ENCODE assay signal across 15 cellular contexts in genomic region chr1:153259387-153259786, GRCh38. TPM values are rescaled to one million over a fixed set of nuclear protein-coding genes. Genes with fewer than 3 reads are reported as not detected.
A peak's percentile ranks its signal among the peaks of the same experiment; 100 is the strongest.
DNase-seq lines count a peak whose midpoint lies in the region; ATAC-seq lines count a peak whose summit lies in the region.
"Had no signal": no experiment of that assay in that cellular context is flagged by ENCODE, and none has a peak within 500 bp of the region (broad histone marks: within the 10 kb centered on the region; RNA-seq: fewer than 3 reads in every experiment).

A gene with protein sequence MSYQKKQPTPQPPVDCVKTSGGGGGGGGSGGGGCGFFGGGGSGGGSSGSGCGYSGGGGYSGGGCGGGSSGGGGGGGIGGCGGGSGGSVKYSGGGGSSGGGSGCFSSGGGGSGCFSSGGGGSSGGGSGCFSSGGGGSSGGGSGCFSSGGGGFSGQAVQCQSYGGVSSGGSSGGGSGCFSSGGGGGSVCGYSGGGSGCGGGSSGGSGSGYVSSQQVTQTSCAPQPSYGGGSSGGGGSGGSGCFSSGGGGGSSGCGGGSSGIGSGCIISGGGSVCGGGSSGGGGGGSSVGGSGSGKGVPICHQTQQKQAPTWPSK (plus strand): TSS chr1:153259687. CDS start chr1:153260950, 1,263 bp downstream.

- H3K36me3 ChIP-seq in iPS-20b (ENCODE audit: insufficient read depth, low read depth, low read length), result no peaks in the 10 kb centered on the region
- no peaks in the 10 kb centered on the region for H3K36me3 ChIP-seq in aorta (ENCODE audit: control insufficient read depth in 1 of 2, insufficient read depth in 2 of 2, low read length in 1 of 2)
- H3K36me3 ChIP-seq in Karpas-422 (ENCODE audit: insufficient read depth, low read length), result no peaks in the 10 kb centered on the region

- H3K4me3 Mint-ChIP-seq in activated naive CD4-positive, alpha-beta T cell treated with anti-CD3 and anti-CD28 coated beads, Interleukin-2, amount 10 ng/mL, durations not matched to agents 7 days and 5 days, result peak within 1 kb of the TSS; percentile 4
- peak within 1 kb of the TSS; percentile 15 for H3K4me3 Mint-ChIP-seq in activated CD4-positive, alpha-beta memory T cell treated with anti-CD3 and anti-CD28 coated beads, Interleukin-2, amount 10 ng/mL, durations not matched to agents 7 days and 5 days

- H3K27ac Mint-ChIP-seq in activated naive CD4-positive, alpha-beta T cell treated with anti-CD3 and anti-CD28 coated beads, Interleukin-2, amount 10 ng/mL, durations not matched to agents 7 days and 5 days, result no peak within 1 kb of the TSS
- H3K27ac Mint-ChIP-seq in activated CD4-positive, alpha-beta memory T cell treated with anti-CD3 and anti-CD28 coated beads, Interleukin-2, amount 10 ng/mL, durations not matched to agents 7 days and 5 days, result no peak within 1 kb of the TSS

- H3K36me3 Mint-ChIP-seq in activated naive CD4-positive, alpha-beta T cell treated with anti-CD3 and anti-CD28 coated beads, Interleukin-2, amount 10 ng/mL, durations not matched to agents 7 days and 5 days, result peaks cover 2% of the 10 kb centered on the region
- H3K36me3 Mint-ChIP-seq in activated CD4-positive, alpha-beta memory T cell treated with anti-CD3 and anti-CD28 coated beads, Interleukin-2, amount 10 ng/mL, durations not matched to agents 7 days and 5 days (ENCODE audit: low read depth), result no peaks in the 10 kb centered on the region

- ATAC-seq in aorta (ENCODE audit: low FRiP score), result peak; percentile 36
- no peak for ATAC-seq in GM21825 (IDR thresholded peaks at IDR 0.05; ENCODE audit: unreplicated experiment)

- H3K4me1 Mint-ChIP-seq in activated naive CD4-positive, alpha-beta T cell treated with anti-CD3 and anti-CD28 coated beads, Interleukin-2, amount 10 ng/mL, durations not matched to agents 7 days and 5 days, result peaks cover 21% of the 10 kb centered on the region
- peaks cover 22% of the 10 kb centered on the region for H3K4me1 Mint-ChIP-seq in activated CD4-positive, alpha-beta memory T cell treated with anti-CD3 and anti-CD28 coated beads, Interleukin-2, amount 10 ng/mL, durations not matched to agents 7 days and 5 days

- H3K4me3 ChIP-seq in iPS-20b (ENCODE audit: low read length) (peak within 1 kb of the TSS; percentile 59; the same call in 1 of the 2 replicates), aorta (ENCODE audit: low read length in 2 of 2) (no peak within 1 kb of the TSS), Karpas-422 (ENCODE audit: low read length) (no peak within 1 kb of the TSS)
- H3K4me3 ChIP-seq: smooth muscle cell had no signal

- H3K4me1 ChIP-seq in iPS-20b (ENCODE audit: insufficient read depth, low read length), result no peaks in the 10 kb centered on the region; the same call in 1 of the 2 replicates
- H3K4me1 ChIP-seq in aorta (ENCODE audit: control insufficient read depth in 1 of 2, insufficient read depth in 2 of 2, low read length in 2 of 2), result no peaks in the 10 kb centered on the region
- H3K4me1 ChIP-seq in Karpas-422 (ENCODE audit: low read length), result no peaks in the 10 kb centered on the region
- H3K4me1 ChIP-seq: parathyroid adenoma had no signal

- POLR2A ChIA-PET in activated CD4-positive, alpha-beta memory T cell treated with anti-CD3 and anti-CD28 coated beads, Interleukin-2, amount 10 ng/mL, durations not matched to agents 7 days and 5 days (lab: Charles Lee), result no interaction called here

- H3K9ac ChIP-seq in iPS-20b (ENCODE audit: low read depth, low read length) (no peak within 1 kb of the TSS), Karpas-422 (ENCODE audit: low read length) (no peak within 1 kb of the TSS)
- H3K9ac ChIP-seq: parathyroid adenoma had no signal

- peaks cover 67% of the 10 kb centered on the region for H3K27me3 ChIP-seq in iPS-20b (ENCODE audit: insufficient read depth, low read length)
- H3K27me3 ChIP-seq in aorta (ENCODE audit: control insufficient read depth in 1 of 2, insufficient read depth in 2 of 2, low read length in 1 of 2), result no peaks in the 10 kb centered on the region
- no peaks in the 10 kb centered on the region for H3K27me3 ChIP-seq in Karpas-422 (ENCODE audit: low read length)
- H3K27me3 ChIP-seq: testis had no signal

- no peaks in the 10 kb centered on the region for H3K9me2 ChIP-seq in Karpas-422 (replicated peaks; ENCODE audit: insufficient read depth, low read length)

- no peaks in the 10 kb centered on the region for H3K9me3 Mint-ChIP-seq in activated naive CD4-positive, alpha-beta T cell treated with anti-CD3 and anti-CD28 coated beads, Interleukin-2, amount 10 ng/mL, durations not matched to agents 7 days and 5 days
- H3K9me3 Mint-ChIP-seq in activated CD4-positive, alpha-beta memory T cell treated with anti-CD3 and anti-CD28 coated beads, Interleukin-2, amount 10 ng/mL, durations not matched to agents 7 days and 5 days, result no peaks in the 10 kb centered on the region

- no peaks in the 10 kb centered on the region for H3K79me2 ChIP-seq in Karpas-422 (ENCODE audit: low read length)
- H3K79me2 ChIP-seq: parathyroid adenoma had no signal

- DNase-seq in activated naive CD4-positive, alpha-beta T cell treated with anti-CD3 and anti-CD28 coated beads, Interleukin-2, amount 10 ng/mL, durations not matched to agents 7 days and 5 days, result no peak
- DNase-seq in activated naive CD4-positive, alpha-beta T cell treated with Interleukin-2 at 50 U/mL for 16 hours, result no peak
- no peak for DNase-seq in activated CD4-positive, alpha-beta memory T cell treated with anti-CD3 and anti-CD28 coated beads, Interleukin-2, amount 10 ng/mL, durations not matched to agents 7 days and 5 days
- DNase-seq in aorta (no peak), Karpas-422 (no peak), NCI-H1930 (lab: John Stamatoyannopoulos, UW) (no peak)
- DNase-seq: effector memory CD4-positive, alpha-beta T cell; foreskin fibroblast; mesenchymal stem cell; SHP77; testis had no signal

- H2AFZ ChIP-seq in Karpas-422 (ENCODE audit: low read length), result no peak within 1 kb of the TSS
- H2AFZ ChIP-seq: parathyroid adenoma had no signal

- H3K4me2 ChIP-seq in Karpas-422 (ENCODE audit: low read depth, low read length, poor library complexity, severe bottlenecking), result no peak within 1 kb of the TSS
- H3K4me2 ChIP-seq: smooth muscle cell had no signal

- WGBS in aorta, 2 donors, result 87 to 91% methylated on average over 3 of the region's 3 CpGs

- CTCF ChIA-PET in activated naive CD4-positive, alpha-beta T cell treated with anti-CD3 and anti-CD28 coated beads, Interleukin-2, amount 10 ng/mL, durations not matched to agents 7 days and 5 days (lab: Charles Lee), result no interaction called here
- CTCF ChIA-PET in activated CD4-positive, alpha-beta memory T cell treated with anti-CD3 and anti-CD28 coated beads, Interleukin-2, amount 10 ng/mL, durations not matched to agents 7 days and 5 days (lab: Charles Lee), result no interaction called here

- intact Hi-C loops in aorta (cut with DNase I), result no loop called here

- H3K9me3 ChIP-seq in iPS-20b (ENCODE audit: insufficient read depth, low read depth, low read length) (no peaks in the 10 kb centered on the region), aorta (ENCODE audit: control insufficient read depth, low read length) (no peaks in the 10 kb centered on the region), Karpas-422 (ENCODE audit: low read length) (no peaks in the 10 kb centered on the region)
- H3K9me3 ChIP-seq: testis had no signal

- peaks cover 76% of the 10 kb centered on the region for H3K27me3 Mint-ChIP-seq in activated naive CD4-positive, alpha-beta T cell treated with anti-CD3 and anti-CD28 coated beads, Interleukin-2, amount 10 ng/mL, durations not matched to agents 7 days and 5 days
- peaks cover 50% of the 10 kb centered on the region for H3K27me3 Mint-ChIP-seq in activated CD4-positive, alpha-beta memory T cell treated with anti-CD3 and anti-CD28 coated beads, Interleukin-2, amount 10 ng/mL, durations not matched to agents 7 days and 5 days

- H3K27ac ChIP-seq in iPS-20b (ENCODE audit: low read length) (no peak within 1 kb of the TSS), aorta (ENCODE audit: low read depth in 1 of 2, low read length in 2 of 2) (no peak within 1 kb of the TSS), Karpas-422 (ENCODE audit: low read length) (no peak within 1 kb of the TSS)
- H3K27ac ChIP-seq: parathyroid adenoma, testis had no signal

- H4K20me1 ChIP-seq in Karpas-422 (ENCODE audit: insufficient read depth, low read depth, low read length), result 0 out of 2 replicates have a peak, but pooled peaks cover 2% of the 10 kb centered on the region

RNA-seq across cellular contexts. Expression of the gene that starts here (rescaled TPM):
- not detected for total RNA-seq in activated CD4-positive, alpha-beta memory T cell treated with anti-CD3 and anti-CD28 coated beads, Interleukin-2, amount 10 ng/mL, durations not matched to agents 7 days and 5 days
- total RNA-seq in aorta, result not detected
- not detected for polyA plus RNA-seq in aorta
- not detected in 2 replicates for total RNA-seq in Karpas-422 (2014; rRNA removed; shearing (Covaris generic); ENCODE audit: low replicate concordance)
- total RNA-seq: smooth muscle cell had no signal
- polyA plus RNA-seq: smooth muscle cell had no signal

Comparison
In these comparisons a context has a peak if more than half of its experiments do, and no peak if none do; other contexts are left out.
1. Peak in ATAC-seq in aorta; RNA of the gene not detected or under 1 TPM.